In genomic region chrX:1097328-1097727, GRCh38 we compare ENCODE assay signal across 21 cellular contexts.
"Had no signal": no experiment of that assay in that cellular context is flagged by ENCODE, and none has a peak within 500 bp of the region (broad histone marks: within the 10 kb centered on the region; RNA-seq: fewer than 3 reads in every experiment).

No MANE protein-coding gene starts in this region.

- DNase-seq: IMR-90, Kasumi-1, MM.1S, NCI-H1092 treated with DMSO at 0.1 percent for 48 hours, NCI-H1436, NCI-H187, NCI-H2029, NCI-H2081 treated with DMSO at 0.1 percent for 48 hours, NCI-H2171, NCI-H226, NCI-H446, NCI-H510A, NCI-H524 treated with DMSO at 0.1 percent for 48 hours, NCI-H69, NCI-H774, PC-3, SHP77, SK-N-SH, SW 1271 had no signal

- ATAC-seq: HepG2, Panc1, PC-3 had no signal
